8 cellular contexts compared by ENCODE assay signal in the genomic region with DNA sequence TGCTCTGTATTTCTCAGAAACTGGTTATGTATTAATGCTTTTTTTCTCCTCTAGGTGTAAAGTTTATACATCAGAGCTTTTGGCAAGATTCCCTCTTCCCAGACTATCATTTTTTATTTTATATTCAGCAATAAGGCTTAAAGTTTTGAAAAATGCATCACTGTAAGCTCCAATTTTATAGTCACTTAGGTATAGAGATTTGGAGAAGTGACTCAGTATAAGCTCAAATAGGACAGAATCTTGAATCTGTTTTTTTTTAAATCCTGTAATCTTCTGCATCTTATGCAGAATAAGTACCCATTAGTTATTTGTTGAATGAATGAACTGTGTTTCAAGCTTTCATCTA. TPM values are rescaled to one million over a fixed set of nuclear protein-coding genes. Genes with fewer than 3 reads are reported as not detected.
DNase-seq lines count a peak whose midpoint lies in the region; ATAC-seq and TF ChIP-seq lines count a peak whose summit lies in the region.

No MANE protein-coding gene starts in this region.

- peak overlapping the region; percentile 75 for H3K4me2 ChIP-seq in OCI-LY3 (ENCODE audit: low read length)

- H3K27ac Mint-ChIP-seq in Caco-2 (ENCODE audit: unreplicated experiment) (peak overlapping the region; percentile 50), endodermal cell (no peak overlapping the region)

- no peak for TF ChIP-seq POLR2A in ovary (IDR thresholded peaks at IDR 0.05)

- in situ Hi-C loops in KBM-7 (cut with MboI; ENCODE audit: low pct_unique_long_range_greater_than_20kb, low sequenced_read_pairs): no loop called here

- peak overlapping the region; percentile 85 for H3K9ac ChIP-seq in OCI-LY3 (ENCODE audit: low read length)
- no peak overlapping the region for H3K9ac ChIP-seq in endodermal cell (ENCODE audit: extremely low read depth, low read length, poor library complexity, severe bottlenecking)

- intact Hi-C loops in Caco-2 (cut with micrococcal nuclease; ENCODE audit: unreplicated experiment): loop anchor here (1.0 to 5.0 kb wide), 3 partner anchors 27 to 109 kb away; no protein-coding TSS in a partner anchor
- intact Hi-C loops in ovary (cut with DNase I): loop anchor here (2.0 to 5.0 kb wide), 2 partner anchors 165 to 166 kb away; a partner anchor contains a TSS

- H3K36me3 Mint-ChIP-seq in Caco-2 (ENCODE audit: insufficient read depth, unreplicated experiment) (no peaks in the 10 kb centered on the region), endodermal cell (ENCODE audit: low read depth) (no peaks in the 10 kb centered on the region)

- no TSS peak for BruUV-seq in Caco-2 (replicated peaks; lab: Mats Ljungman, UMichigan)

- H3K27me3 Mint-ChIP-seq in Caco-2 (ENCODE audit: insufficient read depth, unreplicated experiment) (no peaks in the 10 kb centered on the region), endodermal cell (ENCODE audit: insufficient read depth) (peaks cover 8% of the 10 kb centered on the region)

- CTCF ChIA-PET in Caco-2 (lab: Charles Lee): interaction anchor here (1.9 to 3.9 kb wide), 5 partner anchors 11 to 165 kb away, joined by 6 to 33 read pairs (median 19); a partner anchor contains a TSS

- H3K9me3 ChIP-seq in Caco-2 (no peaks in the 10 kb centered on the region), OCI-LY3 (ENCODE audit: insufficient read depth, low read length) (no peaks in the 10 kb centered on the region), endodermal cell (ENCODE audit: control insufficient read depth, low read length) (no peaks in the 10 kb centered on the region), ovary (no peaks in the 10 kb centered on the region)

- TF ChIP-seq CTCF in Caco-2 (IDR thresholded peaks at IDR 0.05; ENCODE audit: insufficient read depth in 1 of 2, low read depth in 1 of 2, low read length in 1 of 2, severe bottlenecking in 1 of 2, unreplicated experiment in 1 of 2) (no peak), OCI-LY3 (IDR thresholded peaks at IDR 0.05; ENCODE audit: low read depth, low read length) (0 out of 2 replicates have a peak, but pooled peaks have one; percentile 2), endodermal cell (conservative IDR thresholded peaks at IDR 0.05) (peak; percentile 8), ovary (IDR thresholded peaks at IDR 0.05) (no peak)

- H3K36me3 ChIP-seq in Caco-2 (ENCODE audit: control insufficient read depth, insufficient read depth, low read length): no peaks in the 10 kb centered on the region
- peaks cover under 1% of the 10 kb centered on the region for H3K36me3 ChIP-seq in OCI-LY3 (replicated peaks; ENCODE audit: low read depth, low read length)
- no peaks in the 10 kb centered on the region for H3K36me3 ChIP-seq in endodermal cell (ENCODE audit: control insufficient read depth, insufficient read depth, low read length)
- no peaks in the 10 kb centered on the region for H3K36me3 ChIP-seq in ovary

- peaks cover 6% of the 10 kb centered on the region; the same call in 1 of the 2 replicates for H4K20me1 ChIP-seq in OCI-LY3 (ENCODE audit: insufficient read depth, low read length)

- no peaks in the 10 kb centered on the region for H3K9me3 Mint-ChIP-seq in Caco-2 (ENCODE audit: unreplicated experiment)
- H3K9me3 Mint-ChIP-seq in endodermal cell: no peaks in the 10 kb centered on the region

- H3K4me1 ChIP-seq in Caco-2 (peaks cover 21% of the 10 kb centered on the region), OCI-LY3 (ENCODE audit: low read length) (peaks cover 54% of the 10 kb centered on the region), endodermal cell (ENCODE audit: control insufficient read depth, insufficient read depth, low read length) (peaks cover 7% of the 10 kb centered on the region), ovary (ENCODE audit: insufficient read depth) (peaks cover 6% of the 10 kb centered on the region)

- H3K79me2 ChIP-seq in OCI-LY3 (ENCODE audit: low read length): peaks cover 59% of the 10 kb centered on the region

- DNase-seq in Caco-2 (no peak), endodermal cell (no peak), ovary (no peak), KBM-7 (no peak), NCI-H1105 treated with DMSO at 0.1 percent for 48 hours (lab: John Stamatoyannopoulos, UW) (no peak), DMS79 treated with DMSO at 0.1 percent for 48 hours (lab: John Stamatoyannopoulos, UW) (no peak)

- H3K27me3 ChIP-seq in Caco-2 (replicated peaks; ENCODE audit: control insufficient read depth, insufficient read depth, low read length) (no peaks in the 10 kb centered on the region), OCI-LY3 (ENCODE audit: low read depth, low read length) (no peaks in the 10 kb centered on the region), endodermal cell (ENCODE audit: control insufficient read depth, insufficient read depth, low read length, poor library complexity, severe bottlenecking) (no peaks in the 10 kb centered on the region), ovary (no peaks in the 10 kb centered on the region)

- POLR2A ChIA-PET in Caco-2 (lab: Charles Lee): interaction anchor here (2.7 kb wide), 1 partner anchor 11 kb away, joined by 21 read pairs; no protein-coding TSS in a partner anchor

- ATAC-seq in HG03565 (IDR thresholded peaks at IDR 0.05; ENCODE audit: unreplicated experiment): no peak

- H3K4me3 ChIP-seq in Caco-2 (ENCODE audit: low read depth, low read length) (peak overlapping the region; percentile 91), OCI-LY3 (ENCODE audit: low read length) (peak overlapping the region; percentile 96), endodermal cell (ENCODE audit: low read length) (peak overlapping the region; percentile 90), ovary (peak overlapping the region; percentile 75)

- no peak for TF ChIP-seq EP300 in ovary (IDR thresholded peaks at IDR 0.05)

- H3K27ac ChIP-seq in OCI-LY3 (ENCODE audit: low read length): peak overlapping the region; percentile 13; the same call in 1 of the 2 replicates
- no peak overlapping the region for H3K27ac ChIP-seq in endodermal cell (ENCODE audit: low read depth, low read length)
- peak overlapping the region in 1 of 2 donors; percentile 99 for H3K27ac ChIP-seq in ovary

- H2AFZ ChIP-seq in OCI-LY3 (ENCODE audit: low read depth, low read length): no peak overlapping the region

- H3K4me3 Mint-ChIP-seq in Caco-2 (ENCODE audit: unreplicated experiment) (peak overlapping the region; percentile 91), endodermal cell (peak overlapping the region; percentile 70)

- H3K4me1 Mint-ChIP-seq in Caco-2 (ENCODE audit: low read depth, unreplicated experiment) (peaks cover 17% of the 10 kb centered on the region), endodermal cell (peaks cover 13% of the 10 kb centered on the region)

RNA-seq across cellular contexts. Expression of a gene that starts 1.0 kb away (rescaled TPM):
- total RNA-seq in Caco-2 (2022): 62.0 and 67.9 TPM in 2 replicates
- total RNA-seq in endodermal cell: 10 to 100 TPM; 11.4 to 15.2 TPM
- 3.5 TPM for polyA plus RNA-seq in endodermal cell (2013, experiment 1 of 2)
- polyA plus RNA-seq in endodermal cell (2013, experiment 2 of 2): 4.6 TPM
- total RNA-seq in ovary: 10 to 100 TPM; 16.8 to 54.1 (median 34.9) TPM
- 10 to 100 TPM; 10.9 to 30.0 TPM for polyA plus RNA-seq in ovary

RNA-seq across cellular contexts. Expression of a gene that starts 42.4 kb away (rescaled TPM):
- 0.12 TPM in 1 of 2 replicates, not detected in the other for total RNA-seq in Caco-2 (2022)
- 1 to 10 TPM; 2.3 to 4.3 TPM for total RNA-seq in endodermal cell
- polyA plus RNA-seq in endodermal cell (2013, experiment 1 of 2): 2.2 TPM
- 2.6 TPM for polyA plus RNA-seq in endodermal cell (2013, experiment 2 of 2)
- 10 to 100 TPM in 2 of 7 donors, 1 to 10 TPM in 5; 3.0 to 19.9 (median 5.5) TPM for total RNA-seq in ovary
- 10 to 100 TPM in 1 of 2 donors, 1 to 10 TPM in 1; 9.9 to 12.7 TPM for polyA plus RNA-seq in ovary

Comparison
In these comparisons a context has a peak if more than half of its experiments do, and no peak if none do; other contexts are left out.
1. CTCF ChIP-seq: peak in OCI-LY3 (single experiment) and endodermal cell (single experiment); none in Caco-2 (0 of 2) and ovary (0 of 3).
2. Peak in every context shown above with its lines, with median percentiles within 50 percentile points of each other: H3K4me3 ChIP-seq.